In genomic region chr7:16660702-16661464, GRCh38 we compare ENCODE assay signal across 8 cellular contexts. TPM values are rescaled to one million over a fixed set of nuclear protein-coding genes. Genes with fewer than 3 reads are reported as not detected.
DNase-seq lines count a peak whose midpoint lies in the region; ATAC-seq, FAIRE-seq and TF ChIP-seq lines count a peak whose summit lies in the region.

No MANE protein-coding gene starts in this region.

- no peak overlapping the region for H3K4me3 ChIP-seq in small intestine (ENCODE audit: low read depth in 1 of 2, low read length in 2 of 2)

- H3K9me3 ChIP-seq in small intestine (ENCODE audit: control insufficient read depth, low read depth) = no peaks in the 10 kb centered on the region

- H3K36me3 ChIP-seq in small intestine (ENCODE audit: control insufficient read depth in 2 of 2, insufficient read depth in 2 of 2, low read length in 2 of 2) = no peaks in the 10 kb centered on the region

- peak; percentile 85 to 90 for ATAC-seq in activated CD4-positive, CD25-positive, alpha-beta regulatory T cell treated with anti-CD3 and anti-CD28 coated beads, Interleukin-2, amount 50 U/mL, for 24 hours
- ATAC-seq in HG03045 (IDR thresholded peaks at IDR 0.05; ENCODE audit: unreplicated experiment) = no peak

- no peaks in the 10 kb centered on the region for H3K27me3 ChIP-seq in small intestine (ENCODE audit: control insufficient read depth in 2 of 2, insufficient read depth in 2 of 2, low read length in 2 of 2)

- DNase-seq in activated CD4-positive, CD25-positive, alpha-beta regulatory T cell (lab: John Stamatoyannopoulos, UW) = no peak
- peak; percentile 7 for DNase-seq in NOMO-1 treated with dmso at 0.1 percent for 144 hours (lab: John Stamatoyannopoulos, UW; ENCODE audit: unreplicated experiment)
- DNase-seq in fibroblast of peridontal ligament (ENCODE audit: extremely low read depth) = peak; percentile 74
- peak; percentile 84 for DNase-seq in small intestine
- DNase-seq in kidney glomerular epithelial cell (lab: John Stamatoyannopoulos, UW) = no peak
- no peak for DNase-seq in GM10248 (ENCODE audit: extremely low spot score)

- peak overlapping the region in 1 of 2 donors; percentile 14 for H3K27ac ChIP-seq in small intestine (ENCODE audit: low read depth in 1 of 2, low read length in 1 of 2)

- WGBS in small intestine, 3 donors = 67 to 75% (median 70%) methylated on average over 5 of the region's 5 CpGs

- CTCF ChIA-PET in GM10248 (lab: Yijun Ruan, JAX) = no interaction called here

- peaks cover 5 to 9% of the 10 kb centered on the region in 2 donors for H3K4me1 ChIP-seq in small intestine (ENCODE audit: control insufficient read depth in 2 of 2, insufficient read depth in 1 of 2, low read depth in 1 of 2, low read length in 1 of 2)

- POLR2A ChIA-PET in GM10248 (lab: Yijun Ruan, JAX) = no interaction called here

- peak; percentile 70 for FAIRE-seq in small intestine (lab: Jason Lieb, UNC)

- no peak for TF ChIP-seq CTCF in GM10248 (IDR thresholded peaks at IDR 0.05; ENCODE audit: control extremely low read depth, extremely low read depth, low read depth, missing control alignments)

RNA-seq across cellular contexts. Expression of gene BZW2, which starts 14.9 kb away (rescaled TPM):
- polyA plus RNA-seq in small intestine = 10 to 100 TPM; 21.9 to 60.6 (median 30.5) TPM

RNA-seq across cellular contexts. Expression of gene ANKMY2, which starts 15.3 kb away (rescaled TPM):
- polyA plus RNA-seq in small intestine = 10 to 100 TPM; 13.9 to 14.3 (median 14.1) TPM

Comparison
In these comparisons a context has a peak if more than half of its experiments do, and no peak if none do; other contexts are left out.
1. DNase-seq: peak in NOMO-1 treated with dmso at 0.1 percent for 144 hours (single experiment), fibroblast of peridontal ligament (single experiment) and small intestine (single experiment); none in activated CD4-positive, CD25-positive, alpha-beta regulatory T cell (0 of 4), kidney glomerular epithelial cell (single experiment) and GM10248 (single experiment).